18 cellular contexts compared by ENCODE assay signal in genomic region chr11:75782540-75783263, GRCh38. TPM values are rescaled to one million over a fixed set of nuclear protein-coding genes. Genes with fewer than 3 reads are reported as not detected.
A peak's percentile ranks its signal among the peaks of the same experiment; 100 is the strongest.
DNase-seq lines count a peak whose midpoint lies in the region; ATAC-seq and TF ChIP-seq lines count a peak whose summit lies in the region.
"Had no signal": no experiment of that assay in that cellular context is flagged by ENCODE, and none has a peak within 500 bp of the region (broad histone marks: within the 10 kb centered on the region; RNA-seq: fewer than 3 reads in every experiment).

No MANE protein-coding gene starts in this region.

- BruUV-seq in OCI-LY7 (replicated peaks; lab: Mats Ljungman, UMichigan), result no TSS peak

- DNase-seq in HT1080 (ENCODE audit: low read depth), result peak; percentile 71
- peak; percentile 70 for DNase-seq in left lobe of liver (ENCODE audit: low spot score)
- no peak for DNase-seq in activated T-cell treated with anti-CD3 and anti-CD28 coated beads, Interleukin-2, amount 50 U/mL, for 4 hours
- DNase-seq in NAMALWA (ENCODE audit: low spot score), result no peak
- DNase-seq in OCI-LY7 (ENCODE audit: low spot score), result no peak
- DNase-seq: H7, NCI-H1092 treated with DMSO at 0.1 percent for 48 hours, NCI-H1694 treated with DMSO at 0.1 percent for 48 hours, NCI-H226, NCI-H524 treated with DMSO at 0.1 percent for 48 hours, SW 1271 had no signal

- peaks cover under 1 to 22% (median 11%) of the 10 kb centered on the region in 10 experiments; a peak in 19 of 20 replicates for H3K4me1 ChIP-seq in BLaER1 treated with 17β-estradiol and CSF1 and Interleukin-3, amounts not matched to agents 10 nM and 100 nM
- no peaks in the 10 kb centered on the region for H3K4me1 ChIP-seq in OCI-LY7 (ENCODE audit: insufficient read depth, low read length, poor library complexity, severe bottlenecking)

- no peaks in the 10 kb centered on the region for H3K27me3 Mint-ChIP-seq in activated T-cell treated with anti-CD3 and anti-CD28 coated beads, Interleukin-2, amount 50 U/mL, for 4 hours (ENCODE audit: low read depth)

- H3K4me1 Mint-ChIP-seq in activated T-cell treated with anti-CD3 and anti-CD28 coated beads, Interleukin-2, amount 50 U/mL, for 4 hours (ENCODE audit: low read depth), result peaks cover 2% of the 10 kb centered on the region

- 0 out of 22 replicates have a peak overlapping the region, but pooled peaks of 1 of the 11 experiments have one; percentile 1 for H3K27ac ChIP-seq in BLaER1 treated with 17β-estradiol and CSF1 and Interleukin-3, amounts not matched to agents 10 nM and 100 nM
- H3K27ac ChIP-seq in VCaP (peak overlapping the region; percentile 68; the same call in 1 of the 2 replicates), OCI-LY7 (ENCODE audit: low read depth, low read length, poor library complexity, severe bottlenecking) (no peak overlapping the region)
- H3K27ac ChIP-seq: A549, C4-2B, HL-60, RWPE1 had no signal

- no peak overlapping the region for H3K4me3 ChIP-seq in BLaER1 treated with 17β-estradiol and CSF1 and Interleukin-3, amounts not matched to agents 10 nM and 100 nM
- no peak overlapping the region for H3K4me3 ChIP-seq in OCI-LY7 (ENCODE audit: low read depth, low read length, poor library complexity, severe bottlenecking)
- H3K4me3 ChIP-seq: A549 had no signal

- no peaks in the 10 kb centered on the region for H4K20me1 ChIP-seq in BLaER1 treated with 17β-estradiol and CSF1 and Interleukin-3, amounts not matched to agents 10 nM and 100 nM
- no peaks in the 10 kb centered on the region for H4K20me1 ChIP-seq in OCI-LY7 (ENCODE audit: insufficient read depth, low read length)

- no peak overlapping the region for H3K9ac ChIP-seq in BLaER1 treated with 17β-estradiol and CSF1 and Interleukin-3, amounts not matched to agents 10 nM and 100 nM

- H3K4me2 ChIP-seq in BLaER1 treated with 17β-estradiol and CSF1 and Interleukin-3, amounts not matched to agents 10 nM and 100 nM, result peak overlapping the region; percentile 0 to 43 (median 23); a peak in 14 of 22 replicates
- H3K4me2 ChIP-seq in OCI-LY7 (ENCODE audit: low read length), result no peak overlapping the region
- H3K4me2 ChIP-seq: A549 had no signal

- no peak overlapping the region for H3K4me3 Mint-ChIP-seq in activated T-cell treated with anti-CD3 and anti-CD28 coated beads, Interleukin-2, amount 50 U/mL, for 4 hours

- no peaks in the 10 kb centered on the region for H3K36me3 Mint-ChIP-seq in activated T-cell treated with anti-CD3 and anti-CD28 coated beads, Interleukin-2, amount 50 U/mL, for 4 hours (ENCODE audit: insufficient read depth)

- H2AFZ ChIP-seq in OCI-LY7 (ENCODE audit: low read length), result no peak overlapping the region

- ATAC-seq in left lobe of liver (peak; percentile 62), HG03108 (IDR thresholded peaks at IDR 0.05; ENCODE audit: unreplicated experiment) (no peak)
- ATAC-seq in activated T-cell treated with anti-CD3 and anti-CD28 coated beads, Interleukin-2, amount 50 U/mL, for 4 hours, result no peak
- ATAC-seq: A549 had no signal

- H3K27me3 ChIP-seq in BLaER1 treated with 17β-estradiol and CSF1 and Interleukin-3, amounts not matched to agents 10 nM and 100 nM, result no peaks in the 10 kb centered on the region

- intact Hi-C loops in OCI-LY7 (cut with micrococcal nuclease; ENCODE audit: unreplicated experiment), result no loop called here

- H3K9me3 ChIP-seq in BLaER1 treated with 17β-estradiol and CSF1 and Interleukin-3, amounts not matched to agents 10 nM and 100 nM (replicated peaks in 1 of 11), result no peaks in the 10 kb centered on the region
- no peaks in the 10 kb centered on the region for H3K9me3 ChIP-seq in OCI-LY7 (ENCODE audit: low read length)
- H3K9me3 ChIP-seq: A549 had no signal

- POLR2A ChIA-PET in OCI-LY7 (lab: Charles Lee), result interaction anchor here (1.0 kb wide), 1 partner anchor 10 kb away, joined by 3 read pairs; no protein-coding TSS in a partner anchor

- no peaks in the 10 kb centered on the region for H3K9me3 Mint-ChIP-seq in activated T-cell treated with anti-CD3 and anti-CD28 coated beads, Interleukin-2, amount 50 U/mL, for 4 hours

- H3K36me3 ChIP-seq in BLaER1 treated with 17β-estradiol and CSF1 and Interleukin-3, amounts not matched to agents 10 nM and 100 nM, result no peaks in the 10 kb centered on the region
- H3K36me3 ChIP-seq in OCI-LY7 (ENCODE audit: insufficient read depth, low read length), result no peaks in the 10 kb centered on the region

- TF ChIP-seq CTCF in VCaP (conservative IDR thresholded peaks at IDR 0.05) (no peak), OCI-LY7 (conservative IDR thresholded peaks at IDR 0.05; ENCODE audit: low read length) (no peak)

- H3K79me2 ChIP-seq in OCI-LY7 (ENCODE audit: insufficient read depth, low read depth, low read length), result no peaks in the 10 kb centered on the region

- H3K9me2 ChIP-seq in OCI-LY7 (ENCODE audit: insufficient read depth, low read length), result no peaks in the 10 kb centered on the region

- CTCF ChIA-PET in OCI-LY7 (lab: Charles Lee; ENCODE audit: unreplicated experiment), result no interaction called here

RNA-seq across cellular contexts. Expression of gene DGAT2, which starts 14.1 kb away (rescaled TPM):
- 4.9 and 5.9 TPM in 2 replicates for total RNA-seq in HT1080 (2014; rRNA removed; shearing (Covaris generic))
- 7.6 and 8.5 TPM in 2 replicates for polyA plus RNA-seq in HT1080 (2015; cell fraction: cytosol; rRNA removed)
- 2.4 and 4.6 TPM in 2 replicates for polyA plus RNA-seq in HT1080 (2015; cell fraction: nucleus; rRNA removed)
- total RNA-seq in left lobe of liver (172 TPM), OCI-LY7 (2022) (5.6 and 7.0 TPM in 2 replicates)
- 1 to 10 TPM; 5.0 to 9.8 (median 5.8) TPM for total RNA-seq in activated T-cell treated with anti-CD3 and anti-CD28 coated beads, Interleukin-2, amount 50 U/mL, for 4 hours
- total RNA-seq in OCI-LY7 (2014; rRNA removed; shearing (Covaris generic)), result 6.5 and 13.8 TPM in 2 replicates

RNA-seq across cellular contexts. Expression of gene UVRAG, which starts 32.3 kb away (rescaled TPM):
- total RNA-seq in HT1080 (2014; rRNA removed; shearing (Covaris generic)), result 12.3 and 14.0 TPM in 2 replicates
- 15.8 and 17.4 TPM in 2 replicates for polyA plus RNA-seq in HT1080 (2015; cell fraction: cytosol; rRNA removed)
- 11.4 and 12.1 TPM in 2 replicates for polyA plus RNA-seq in HT1080 (2015; cell fraction: nucleus; rRNA removed)
- 8.8 TPM for total RNA-seq in left lobe of liver
- 10 to 100 TPM; 14.4 to 15.8 (median 14.5) TPM for total RNA-seq in activated T-cell treated with anti-CD3 and anti-CD28 coated beads, Interleukin-2, amount 50 U/mL, for 4 hours
- 34.9 and 43.7 TPM in 2 replicates for total RNA-seq in OCI-LY7 (2014; rRNA removed; shearing (Covaris generic))
- total RNA-seq in OCI-LY7 (2022), result 62.2 and 73.3 TPM in 2 replicates

Comparison
In these comparisons a context has a peak if more than half of its experiments do, and no peak if none do; other contexts are left out.
1. DNase-seq: peak in HT1080 (single experiment) and left lobe of liver (single experiment); none in activated T-cell treated with anti-CD3 and anti-CD28 coated beads, Interleukin-2, amount 50 U/mL, for 4 hours (single experiment), NAMALWA (single experiment) and OCI-LY7 (single experiment).
2. RNA of gene DGAT2, which starts 14.1 kb away (total RNA-seq): 172 TPM in left lobe of liver (single experiment); 5.6 to 13.8 TPM in OCI-LY7, 4.9 to 5.9 TPM in HT1080 and 5.0 to 9.8 TPM in activated T-cell treated with anti-CD3 and anti-CD28 coated beads, Interleukin-2, amount 50 U/mL, for 4 hours; every median in the first group is over 10 times any median in the second.